29 cellular contexts compared by ENCODE assay signal in genomic region chr2:187825-188224, GRCh38.
"Had no signal": no experiment of that assay in that cellular context is flagged by ENCODE, and none has a peak within 500 bp of the region (broad histone marks: within the 10 kb centered on the region; RNA-seq: fewer than 3 reads in every experiment).

No MANE protein-coding gene starts in this region.

- ATAC-seq: stimulated activated effector memory CD8-positive, alpha-beta T cell treated with anti-CD3 and anti-CD28 coated beads, Interleukin-12 subunit alpha, Interleukin-12 subunit beta, amount 100 ng/mL, for 72 hours; stimulated activated memory B cell treated with anti-CD40 and anti-IgM and Interleukin-4, amounts not matched to agents 10 μg/mL and 1 μg/mL and 100 μg/mL, for 72 hours; stimulated activated naive B cell treated with anti-CD40 and anti-IgM and Interleukin-4, amounts not matched to agents 10 μg/mL and 1 μg/mL and 100 μg/mL, for 72 hours; stimulated activated naive CD8-positive, alpha-beta T cell treated with anti-CD3 and anti-CD28 coated beads, Interleukin-15, amount 100 ng/mL, for 72 hours; stimulated activated naive CD8-positive, alpha-beta T cell treated with anti-CD3 and anti-CD28 coated beads, Interleukin-15, Interleukin-2, amounts not matched to agents 100 U/mL and 50 U/mL, for 24 hours; upper lobe of right lung had no signal

- H3K4me3 ChIP-seq: stomach, suprapubic skin, testis, thoracic aorta, thyroid gland, tibial artery, tibial nerve, transverse colon, upper lobe of left lung, upper lobe of right lung, uterus, vagina had no signal

- H3K27ac ChIP-seq: stomach, suprapubic skin, testis, thoracic aorta, thyroid gland, tibial artery, tibial nerve, transverse colon, upper lobe of left lung, upper lobe of right lung, uterus, vagina had no signal

- H3K27me3 Mint-ChIP-seq: stimulated activated naive CD8-positive, alpha-beta T cell treated with anti-CD3 and anti-CD28 coated beads, Interleukin-15, amount 100 ng/mL, for 72 hours; stimulated activated naive CD8-positive, alpha-beta T cell treated with anti-CD3 and anti-CD28 coated beads, Interleukin-15, Interleukin-2, amounts not matched to agents 100 ng/mL and 50 ng/mL, for 24 hours; type B pancreatic cell had no signal

- H3K36me3 Mint-ChIP-seq: stimulated activated effector memory CD8-positive, alpha-beta T cell treated with anti-CD3 and anti-CD28 coated beads, Interleukin-12 subunit alpha, Interleukin-12 subunit beta, amount 100 ng/mL, for 72 hours; stimulated activated memory B cell treated with anti-CD40 and anti-IgM and Interleukin-4, amounts not matched to agents 10 μg/mL and 1 μg/mL and 100 μg/mL, for 72 hours; type B pancreatic cell had no signal

- H3K36me3 ChIP-seq: stomach, suprapubic skin, thoracic aorta, thyroid gland, tibial artery, tibial nerve, transverse colon, upper lobe of left lung, upper lobe of right lung, uterus, vagina had no signal

- H3K27ac Mint-ChIP-seq: stimulated activated effector memory CD8-positive, alpha-beta T cell treated with anti-CD3 and anti-CD28 coated beads, Interleukin-12 subunit alpha, Interleukin-12 subunit beta, amount 100 ng/mL, for 72 hours; stimulated activated memory B cell treated with anti-CD40 and anti-IgM and Interleukin-4, amounts not matched to agents 10 μg/mL and 1 μg/mL and 100 μg/mL, for 72 hours; stimulated activated naive B cell treated with anti-CD40 and anti-IgM and Interleukin-4, amounts not matched to agents 10 μg/mL and 1 μg/mL and 100 μg/mL, for 72 hours; stimulated activated naive CD8-positive, alpha-beta T cell treated with anti-CD3 and anti-CD28 coated beads, Interleukin-15, Interleukin-2, amounts not matched to agents 100 ng/mL and 50 ng/mL, for 24 hours; type B pancreatic cell had no signal

- FAIRE-seq: urothelium cell line had no signal

- H3K27me3 ChIP-seq: stomach, suprapubic skin, testis, thyroid gland, tibial artery, tibial nerve, transverse colon, upper lobe of left lung, upper lobe of right lung, uterus, vagina had no signal

- H3K4me3 Mint-ChIP-seq: stimulated activated effector memory CD8-positive, alpha-beta T cell treated with anti-CD3 and anti-CD28 coated beads, Interleukin-12 subunit alpha, Interleukin-12 subunit beta, amount 100 ng/mL, for 72 hours; stimulated activated memory B cell treated with anti-CD40 and anti-IgM and Interleukin-4, amounts not matched to agents 10 μg/mL and 1 μg/mL and 100 μg/mL, for 72 hours; stimulated activated naive B cell treated with anti-CD40 and anti-IgM and Interleukin-4, amounts not matched to agents 10 μg/mL and 1 μg/mL and 100 μg/mL, for 72 hours; stimulated activated naive CD8-positive, alpha-beta T cell treated with anti-CD3 and anti-CD28 coated beads, Interleukin-15, amount 100 ng/mL, for 72 hours; stimulated activated naive CD8-positive, alpha-beta T cell treated with anti-CD3 and anti-CD28 coated beads, Interleukin-15, Interleukin-2, amounts not matched to agents 100 ng/mL and 50 ng/mL, for 24 hours; type B pancreatic cell had no signal

- H3K4me1 ChIP-seq: stomach, suprapubic skin, thyroid gland, tibial artery, tibial nerve, transverse colon, upper lobe of left lung, upper lobe of right lung, vagina had no signal

- DNase-seq: stimulated activated CD4-positive, alpha-beta T cell treated with anti-CD3 and anti-CD28 coated beads, Interleukin-2, amount 100 ng/mL, for 48 hours; stimulated activated CD4-positive, alpha-beta T cell treated with anti-CD3 and anti-CD28 coated beads, Interleukin-4, amount 100 ng/mL, for 1 hour; stimulated activated CD4-positive, alpha-beta T cell treated with anti-CD3 and anti-CD28 coated beads, Interleukin-4, amount 100 ng/mL, for 24 hours; stimulated activated CD4-positive, alpha-beta T cell treated with anti-CD3 and anti-CD28 coated beads, Interleukin-4, amount 100 ng/mL, for 4 hours; stimulated activated CD8-positive, alpha-beta memory T cell treated with anti-CD3 and anti-CD28 coated beads, Interleukin-4, amount 100 ng/mL, for 48 hours; stimulated activated naive B cell treated with anti-CD40 and anti-IgM and Interleukin-4, amounts not matched to agents 10 μg/mL and 1 μg/mL and 100 μg/mL, for 72 hours; stimulated activated naive CD4-positive, alpha-beta T cell; stimulated activated naive CD4-positive, alpha-beta T cell treated with Interleukin-2 at 50 U/mL for 16 hours; stimulated activated naive CD8-positive, alpha-beta T cell treated with anti-CD3 and anti-CD28 coated beads, Interleukin-15, amount 100 ng/mL, for 72 hours; stimulated activated naive CD8-positive, alpha-beta T cell treated with anti-CD3 and anti-CD28 coated beads, Interleukin-15, Interleukin-2, amounts not matched to agents 100 U/mL and 50 U/mL, for 24 hours; stomach; substantia nigra; testis; thyroid gland; tibial artery; transverse colon; trophoblast cell; upper lobe of left lung; upper lobe of right lung; uterus had no signal

- H3K9me3 ChIP-seq: testis, thoracic aorta, thyroid gland, tibial artery, upper lobe of right lung, uterus, vagina had no signal

- H3K4me1 Mint-ChIP-seq: stimulated activated memory B cell treated with anti-CD40 and anti-IgM and Interleukin-4, amounts not matched to agents 10 μg/mL and 1 μg/mL and 100 μg/mL, for 72 hours; stimulated activated naive B cell treated with anti-CD40 and anti-IgM and Interleukin-4, amounts not matched to agents 10 μg/mL and 1 μg/mL and 100 μg/mL, for 72 hours had no signal
